ENCODE assay signal across 1 cellular context in genomic region chr3:8964436-8965370, GRCh38.
TF ChIP-seq lines count a peak whose summit lies in the region.

No MANE protein-coding gene starts in this region.

TF ChIP-seq in HepG2, 621 proteins besides CTCF, POLR2A, EP300 and RAD21 (continued from another document and continues in another):
- TF ChIP-seq NFAT5 (CRISPR knock-in tag; IDR thresholded peaks at IDR 0.05) = no peak
- no peak for TF ChIP-seq MTERF4 (CRISPR knock-in tag; IDR thresholded peaks at IDR 0.05)
- TF ChIP-seq ZBTB1 (CRISPR knock-in tag; IDR thresholded peaks at IDR 0.05; ENCODE audit: borderline replicate concordance) = no peak
- peak; percentile 74 for TF ChIP-seq ZNF609 (CRISPR knock-in tag; IDR thresholded peaks at IDR 0.05; ENCODE audit: borderline replicate concordance)
- no peak for TF ChIP-seq MXD4 (CRISPR knock-in tag; IDR thresholded peaks at IDR 0.05)
- TF ChIP-seq SOX5 (CRISPR knock-in tag; IDR thresholded peaks at IDR 0.05; ENCODE audit: borderline replicate concordance) = peak; percentile 81
- TF ChIP-seq TFDP1 (CRISPR knock-in tag; IDR thresholded peaks at IDR 0.05; ENCODE audit: borderline replicate concordance) = no peak
- peak; percentile 46; the same call in 1 of the 2 replicates for TF ChIP-seq ELF1 (CRISPR knock-in tag; IDR thresholded peaks at IDR 0.05)
- no peak for TF ChIP-seq SKIL (CRISPR knock-in tag; IDR thresholded peaks at IDR 0.05; ENCODE audit: borderline replicate concordance)
- TF ChIP-seq ZBTB46 (CRISPR knock-in tag; IDR thresholded peaks at IDR 0.05; ENCODE audit: borderline replicate concordance) = no peak
- TF ChIP-seq BRD4 (CRISPR knock-in tag; IDR thresholded peaks at IDR 0.05) = peak; percentile 83
- TF ChIP-seq NFKB2 (CRISPR knock-in tag; IDR thresholded peaks at IDR 0.05; ENCODE audit: borderline replicate concordance) = no peak
- TF ChIP-seq ZNF468 (CRISPR knock-in tag; IDR thresholded peaks at IDR 0.05) = 0 out of 2 replicates have a peak, but pooled peaks have one; percentile 38
- no peak for TF ChIP-seq IRF1 (CRISPR knock-in tag; IDR thresholded peaks at IDR 0.05; ENCODE audit: low read depth)
- TF ChIP-seq JARID2 (CRISPR knock-in tag; IDR thresholded peaks at IDR 0.05; ENCODE audit: insufficient replicate concordance) = no peak
- peak; percentile 67; the same call in 1 of the 2 replicates for TF ChIP-seq HOXA3 (CRISPR knock-in tag; IDR thresholded peaks at IDR 0.05)
- peak; percentile 59 for TF ChIP-seq TCF7 (IDR thresholded peaks at IDR 0.05; ENCODE audit: low read depth)
- peak; percentile 38; the same call in 1 of the 2 replicates for TF ChIP-seq NR2C2 (CRISPR knock-in tag; IDR thresholded peaks at IDR 0.05; ENCODE audit: borderline replicate concordance)
- TF ChIP-seq ZSCAN20 (CRISPR knock-in tag; IDR thresholded peaks at IDR 0.05; ENCODE audit: borderline replicate concordance) = no peak
- TF ChIP-seq ZSCAN31 (CRISPR knock-in tag; IDR thresholded peaks at IDR 0.05; ENCODE audit: low read depth) = peak; percentile 31; the same call in 1 of the 2 replicates
- peak; percentile 74; the same call in 1 of the 2 replicates for TF ChIP-seq NCOA2 (CRISPR knock-in tag; IDR thresholded peaks at IDR 0.05)
- no peak for TF ChIP-seq KAT7 (CRISPR knock-in tag; IDR thresholded peaks at IDR 0.05; ENCODE audit: borderline replicate concordance)
- TF ChIP-seq ZXDC (CRISPR knock-in tag; IDR thresholded peaks at IDR 0.05) = no peak
- peak; percentile 87 for TF ChIP-seq ONECUT2 (CRISPR knock-in tag; IDR thresholded peaks at IDR 0.05)
- no peak for TF ChIP-seq ZMAT5 (CRISPR knock-in tag; IDR thresholded peaks at IDR 0.05; ENCODE audit: borderline replicate concordance, low read depth)
- 0 out of 2 replicates have a peak, but pooled peaks have one; percentile 8 for TF ChIP-seq BCL6 (CRISPR knock-in tag; IDR thresholded peaks at IDR 0.05)
- peak; percentile 98 for TF ChIP-seq PAXIP1 (CRISPR knock-in tag; conservative IDR thresholded peaks at IDR 0.05)
- TF ChIP-seq ZNF24 (IDR thresholded peaks at IDR 0.05) = peak; percentile 52; the same call in 1 of the 2 replicates
- peak; percentile 70; the same call in 1 of the 2 replicates for TF ChIP-seq FOXJ3 (CRISPR knock-in tag; IDR thresholded peaks at IDR 0.05; ENCODE audit: borderline replicate concordance)
- no peak for TF ChIP-seq ZNF546 (CRISPR knock-in tag; conservative IDR thresholded peaks at IDR 0.05)
